ENCODE assay signal across 12 cellular contexts in the genomic region with DNA sequence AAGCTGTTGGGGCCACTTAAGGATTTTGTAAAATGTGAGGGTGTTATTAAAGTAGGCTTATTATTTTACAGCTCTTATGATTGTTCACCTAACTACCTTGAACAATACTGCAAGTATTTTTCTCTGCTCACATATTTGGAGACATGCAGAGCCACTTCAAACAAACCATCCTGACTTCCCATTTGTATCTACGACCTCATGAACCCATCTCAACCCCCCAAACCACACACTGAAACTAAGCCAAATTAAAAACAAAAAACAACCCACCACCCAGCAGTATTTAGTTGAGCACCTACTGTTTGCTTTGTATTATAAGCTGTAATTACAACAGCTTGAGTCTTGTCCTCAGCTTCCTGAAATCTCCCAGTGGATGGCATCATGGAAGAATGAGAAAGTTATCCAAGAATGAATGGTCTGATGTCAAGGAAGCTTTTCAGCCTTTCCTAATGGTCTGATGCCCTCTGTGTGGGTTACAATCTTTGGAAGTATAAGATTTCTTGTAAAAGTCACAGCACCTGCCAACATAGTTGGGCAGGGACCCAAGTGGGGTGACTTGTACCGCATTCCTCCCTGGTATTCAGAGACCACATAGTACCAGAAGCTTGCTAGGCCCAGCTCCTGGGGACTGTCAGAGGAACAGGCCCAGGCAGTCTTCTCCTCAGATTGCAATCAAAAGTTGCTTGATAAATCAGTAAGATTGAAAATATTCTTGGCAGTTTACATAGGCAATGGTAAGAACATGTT.
DNase-seq lines count a peak whose midpoint lies in the region; ATAC-seq and TF ChIP-seq lines count a peak whose summit lies in the region.
"Had no signal": no experiment of that assay in that cellular context is flagged by ENCODE, and none has a peak within 500 bp of the region (broad histone marks: within the 10 kb centered on the region; RNA-seq: fewer than 3 reads in every experiment).

No MANE protein-coding gene starts in this region.

- in situ Hi-C loops in mammary epithelial cell (cut with MboI; ENCODE audit: low sequenced_read_pairs in 2 of 2): no loop called here

- no peaks in the 10 kb centered on the region for H3K27me3 Mint-ChIP-seq in naive thymus-derived CD8-positive, alpha-beta T cell
- no peaks in the 10 kb centered on the region for H3K27me3 Mint-ChIP-seq in activated CD4-positive, alpha-beta T cell treated with anti-CD3 and anti-CD28 coated beads for 36 hours

- H3K27ac Mint-ChIP-seq in naive thymus-derived CD8-positive, alpha-beta T cell: peak overlapping the region in 9 of 10 donors; percentile 18 to 92 (median 83)
- H3K27ac Mint-ChIP-seq in activated CD4-positive, alpha-beta T cell treated with anti-CD3 and anti-CD28 coated beads for 36 hours: no peak overlapping the region

- no peak for TF ChIP-seq POLR2A in vagina (IDR thresholded peaks at IDR 0.05)

- H3K9me3 ChIP-seq in right cardiac atrium (ENCODE audit: control insufficient read depth, low read length) (no peaks in the 10 kb centered on the region), mammary epithelial cell (replicated peaks; ENCODE audit: insufficient read depth, low read length) (no peaks in the 10 kb centered on the region), vagina (no peaks in the 10 kb centered on the region)
- H3K9me3 ChIP-seq: BE2C had no signal

- peak overlapping the region; percentile 56 for H3K27ac ChIP-seq in right cardiac atrium (ENCODE audit: low read length)
- peak overlapping the region; percentile 70 for H3K27ac ChIP-seq in mammary epithelial cell (ENCODE audit: insufficient read depth, low read depth, low read length)
- H3K27ac ChIP-seq in vagina: peak overlapping the region; percentile 66
- H3K27ac ChIP-seq: PC-9, WERI-Rb-1 had no signal

- H3K36me3 ChIP-seq in mammary epithelial cell (ENCODE audit: insufficient read depth, low read length): no peaks in the 10 kb centered on the region
- H3K36me3 ChIP-seq in vagina: no peaks in the 10 kb centered on the region
- H3K36me3 ChIP-seq: BE2C, WERI-Rb-1 had no signal

- no TSS peak for BruUV-seq in mammary epithelial cell (replicated peaks; lab: Mats Ljungman, UMichigan)

- no peak overlapping the region for H3K9ac ChIP-seq in mammary epithelial cell (ENCODE audit: insufficient read depth, low read length)

- CTCF ChIA-PET in mammary epithelial cell (lab: Charles Lee; ENCODE audit: low non-redundant PET): no interaction called here
- CTCF ChIA-PET in activated CD4-positive, alpha-beta T cell treated with anti-CD3 and anti-CD28 coated beads for 36 hours (lab: Charles Lee): interaction anchor here (0.6 to 1.3 kb wide), 6 partner anchors 21 to 548 kb away, joined by 3 to 4 read pairs (median 3); no protein-coding TSS in a partner anchor

- peaks cover 3% of the 10 kb centered on the region for H3K4me1 ChIP-seq in right cardiac atrium (ENCODE audit: control insufficient read depth, insufficient read depth, low read length)
- peaks cover 21% of the 10 kb centered on the region for H3K4me1 ChIP-seq in mammary epithelial cell (ENCODE audit: insufficient read depth, low read length)
- H3K4me1 ChIP-seq in vagina: peaks cover 40% of the 10 kb centered on the region
- H3K4me1 ChIP-seq: BE2C had no signal

- intact Hi-C loops in right cardiac atrium (cut with DNase I): no loop called here
- intact Hi-C loops in Right ventricle myocardium inferior (cut with DNase I): no loop called here
- intact Hi-C loops in mammary epithelial cell (cut with micrococcal nuclease): loop anchor here (10.0 kb wide), 2 partner anchors 121 to 309 kb away; no protein-coding TSS in a partner anchor
- intact Hi-C loops in vagina (cut with DNase I): no loop called here
- intact Hi-C loops in activated CD4-positive, alpha-beta T cell treated with anti-CD3 and anti-CD28 coated beads for 36 hours (cut with DNase I, micrococcal nuclease): no loop called here

- POLR2A ChIA-PET in naive thymus-derived CD8-positive, alpha-beta T cell (lab: Charles Lee): interaction anchor here (0.5 to 5.3 kb wide), 13 partner anchors 9 to 440 kb away, joined by 3 to 56 read pairs (median 6); a partner anchor contains a TSS
- POLR2A ChIA-PET in activated CD4-positive, alpha-beta T cell treated with anti-CD3 and anti-CD28 coated beads for 36 hours (lab: Charles Lee): interaction anchor here (1.1 kb wide), 1 partner anchor 399 kb away, joined by 3 read pairs; no protein-coding TSS in a partner anchor

- TF ChIP-seq CTCF in mammary epithelial cell (conservative IDR thresholded peaks at IDR 0.05 in 1 of 2, IDR thresholded peaks at IDR 0.05 in 1 of 2; ENCODE audit: extremely low read depth in 1 of 2, insufficient read depth in 1 of 2, low read depth in 1 of 2, low read length in 2 of 2) (no peak), vagina (IDR thresholded peaks at IDR 0.05) (no peak)

- H4K20me1 ChIP-seq in mammary epithelial cell (ENCODE audit: insufficient read depth, low read length): no peaks in the 10 kb centered on the region

- H3K27me3 ChIP-seq in right cardiac atrium (ENCODE audit: control insufficient read depth, insufficient read depth) (no peaks in the 10 kb centered on the region), mammary epithelial cell (ENCODE audit: insufficient read depth, low read length) (no peaks in the 10 kb centered on the region), vagina (no peaks in the 10 kb centered on the region)
- H3K27me3 ChIP-seq: BE2C had no signal

- no peak overlapping the region for H3K4me2 ChIP-seq in mammary epithelial cell (ENCODE audit: insufficient read depth, low read depth, low read length)
- H3K4me2 ChIP-seq: PC-9 had no signal

- H2AFZ ChIP-seq in mammary epithelial cell (ENCODE audit: low read depth, low read length): peak overlapping the region; percentile 84
- H2AFZ ChIP-seq: PC-9 had no signal

- DNase-seq in right cardiac atrium: no peak
- no peak for DNase-seq in Right ventricle myocardium inferior (ENCODE audit: missing footprints)
- peak; percentile 40 for DNase-seq in mammary epithelial cell
- DNase-seq in naive thymus-derived CD8-positive, alpha-beta T cell: peak in 2 of 10 donors; percentile 33 to 51
- no peak for DNase-seq in vagina (ENCODE audit: extremely low spot score in 2 of 2)
- no peak for DNase-seq in activated CD4-positive, alpha-beta T cell treated with anti-CD3 and anti-CD28 coated beads for 36 hours
- no peak for DNase-seq in DMS53 treated with DMSO at 0.1 percent for 48 hours (lab: John Stamatoyannopoulos, UW; ENCODE audit: unreplicated experiment)
- DNase-seq: activated naive CD4-positive, alpha-beta T cell; BE2C; WERI-Rb-1 had no signal

- H3K36me3 Mint-ChIP-seq in naive thymus-derived CD8-positive, alpha-beta T cell: peaks cover 0 to 9% (median 0%) of the 10 kb centered on the region in 3 donors
- H3K36me3 Mint-ChIP-seq in activated CD4-positive, alpha-beta T cell treated with anti-CD3 and anti-CD28 coated beads for 36 hours (ENCODE audit: low read depth): no peaks in the 10 kb centered on the region

- peak overlapping the region in 9 of 10 donors; percentile 7 to 77 (median 59) for H3K4me3 Mint-ChIP-seq in naive thymus-derived CD8-positive, alpha-beta T cell
- H3K4me3 Mint-ChIP-seq in activated CD4-positive, alpha-beta T cell treated with anti-CD3 and anti-CD28 coated beads for 36 hours: no peak overlapping the region

- peaks cover 50 to 87% (median 77%) of the 10 kb centered on the region in 4 donors for H3K4me1 Mint-ChIP-seq in naive thymus-derived CD8-positive, alpha-beta T cell
- H3K4me1 Mint-ChIP-seq in activated CD4-positive, alpha-beta T cell treated with anti-CD3 and anti-CD28 coated beads for 36 hours: peaks cover 64% of the 10 kb centered on the region

- H3K9me3 Mint-ChIP-seq in naive thymus-derived CD8-positive, alpha-beta T cell: peaks cover 0 to 2% (median 0%) of the 10 kb centered on the region in 9 donors
- peaks cover 2% of the 10 kb centered on the region for H3K9me3 Mint-ChIP-seq in activated CD4-positive, alpha-beta T cell treated with anti-CD3 and anti-CD28 coated beads for 36 hours (ENCODE audit: low read depth)

- H3K4me3 ChIP-seq in right cardiac atrium (ENCODE audit: low read length) (no peak overlapping the region), mammary epithelial cell (replicated peaks in 1 of 3; ENCODE audit: insufficient read depth in 1 of 3, low read depth in 2 of 3, low read length in 3 of 3) (no peak overlapping the region), vagina (no peak overlapping the region)
- H3K4me3 ChIP-seq: PC-9 had no signal

- WGBS in right cardiac atrium: 83% methylated on average over 2 of the region's 2 CpGs
- WGBS in mammary epithelial cell (ENCODE audit: low coverage, missing lambda C conversion rate): 46% methylated on average over 2 of the region's 2 CpGs

- no peaks in the 10 kb centered on the region for H3K79me2 ChIP-seq in mammary epithelial cell (ENCODE audit: insufficient read depth, low read length)

- ATAC-seq in right cardiac atrium (no peak), Right ventricle myocardium inferior (no peak), GM21447 (IDR thresholded peaks at IDR 0.05; ENCODE audit: unreplicated experiment) (no peak)
- ATAC-seq in naive thymus-derived CD8-positive, alpha-beta T cell: peak; percentile 29 to 36
- no peak for ATAC-seq in activated CD4-positive, alpha-beta T cell treated with anti-CD3 and anti-CD28 coated beads for 36 hours

- dilution Hi-C loops in mammary epithelial cell (cut with HindIII; ENCODE audit: low sequenced_read_pairs): no loop called here

Comparison
In these comparisons a context has a peak if more than half of its experiments do, and no peak if none do; other contexts are left out.
1. ATAC-seq: peak in naive thymus-derived CD8-positive, alpha-beta T cell (2 of 2); none in right cardiac atrium (0 of 2), Right ventricle myocardium inferior (single experiment), GM21447 (single experiment) and activated CD4-positive, alpha-beta T cell treated with anti-CD3 and anti-CD28 coated beads for 36 hours (single experiment).
2. Peak in every context shown above with its lines, with median percentiles within 50 percentile points of each other: H3K27ac ChIP-seq.